Comparison of ENCODE assay signal across 1 cellular context in genomic region chr5:180299014-180299413, GRCh38. TPM values are rescaled to one million over a fixed set of nuclear protein-coding genes. Genes with fewer than 3 reads are reported as not detected.
"Had no signal": no experiment of that assay in that cellular context is flagged by ENCODE, and none has a peak within 500 bp of the region (broad histone marks: within the 10 kb centered on the region; RNA-seq: fewer than 3 reads in every experiment).

No MANE protein-coding gene starts in this region.

RNA-seq across cellular contexts. Expression of gene GFPT2, which starts 54.1 kb away (rescaled TPM):
- total RNA-seq: activated CD8-positive, alpha-beta T cell treated with anti-CD3 and anti-CD28 coated beads for 36 hours had no signal
